In the genomic region with DNA sequence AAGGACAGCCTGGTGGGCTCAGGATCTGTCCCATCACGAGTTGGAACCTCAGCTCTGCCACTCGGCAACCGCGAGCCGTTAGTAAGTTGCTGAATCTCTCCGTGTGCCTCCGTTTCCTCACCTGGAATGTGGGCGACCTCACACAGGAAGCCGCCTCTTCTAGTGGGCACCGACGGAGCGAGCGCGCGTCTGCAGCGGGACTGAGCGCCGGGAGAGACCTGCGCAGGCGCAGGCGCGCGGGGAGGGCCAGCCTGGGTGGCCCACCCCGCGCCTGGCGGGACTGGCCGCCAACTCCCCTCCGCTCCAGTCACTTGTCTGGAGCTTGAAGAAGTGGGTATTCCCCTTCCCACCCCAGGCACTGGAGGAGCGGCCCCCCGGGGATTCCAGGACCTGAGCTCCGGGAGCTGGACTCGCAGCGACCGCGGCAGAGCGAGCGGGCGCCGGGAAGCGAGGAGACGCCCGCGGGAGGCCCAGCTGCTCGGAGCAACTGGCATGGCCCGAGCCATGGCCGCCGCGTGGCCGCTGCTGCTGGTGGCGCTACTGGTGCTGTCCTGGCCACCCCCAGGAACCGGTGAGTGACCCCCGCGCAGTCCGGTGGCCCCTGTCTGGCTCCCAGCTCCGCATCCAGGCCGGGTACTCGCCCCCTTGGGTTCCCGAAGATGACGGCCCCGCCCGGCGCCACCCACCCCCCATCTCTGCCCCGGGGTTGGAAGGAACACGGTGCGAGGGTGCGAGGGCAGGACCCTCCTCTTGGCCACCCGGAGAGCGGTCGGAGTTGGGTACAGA, we compare ENCODE assay signal across 8 cellular contexts. TPM values are rescaled to one million over a fixed set of nuclear protein-coding genes. Genes with fewer than 3 reads are reported as not detected.
DNase-seq lines count a peak whose midpoint lies in the region; ATAC-seq lines count a peak whose summit lies in the region.

A gene with protein sequence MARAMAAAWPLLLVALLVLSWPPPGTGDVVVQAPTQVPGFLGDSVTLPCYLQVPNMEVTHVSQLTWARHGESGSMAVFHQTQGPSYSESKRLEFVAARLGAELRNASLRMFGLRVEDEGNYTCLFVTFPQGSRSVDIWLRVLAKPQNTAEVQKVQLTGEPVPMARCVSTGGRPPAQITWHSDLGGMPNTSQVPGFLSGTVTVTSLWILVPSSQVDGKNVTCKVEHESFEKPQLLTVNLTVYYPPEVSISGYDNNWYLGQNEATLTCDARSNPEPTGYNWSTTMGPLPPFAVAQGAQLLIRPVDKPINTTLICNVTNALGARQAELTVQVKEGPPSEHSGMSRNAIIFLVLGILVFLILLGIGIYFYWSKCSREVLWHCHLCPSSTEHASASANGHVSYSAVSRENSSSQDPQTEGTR (plus strand): TSS at position 306 of the 786 bp plus-strand sequence. CDS start 187 bp downstream, at position 493.

- peak; percentile 33 to 35 for ATAC-seq in activated CD4-positive, CD25-positive, alpha-beta regulatory T cell treated with anti-CD3 and anti-CD28 coated beads, Interleukin-2, amount 50 U/mL, for 24 hours
- ATAC-seq in activated CD8-positive, alpha-beta T cell treated with anti-CD3 and anti-CD28 coated beads, Interleukin-2, amount 10 ng/mL, durations not matched to agents 7 days and 5 days = peak; percentile 80
- ATAC-seq in memory B cell (ENCODE audit: low read depth) = no peak
- no peak for ATAC-seq in GM18511 (IDR thresholded peaks at IDR 0.05; ENCODE audit: unreplicated experiment)

- no peak within 1 kb of the TSS for H3K27ac Mint-ChIP-seq in activated CD8-positive, alpha-beta T cell treated with anti-CD3 and anti-CD28 coated beads, Interleukin-2, amount 10 ng/mL, durations not matched to agents 7 days and 5 days
- no peak within 1 kb of the TSS for H3K27ac Mint-ChIP-seq in memory B cell

- no peaks in the 10 kb centered on the region for H3K36me3 Mint-ChIP-seq in activated CD8-positive, alpha-beta T cell treated with anti-CD3 and anti-CD28 coated beads, Interleukin-2, amount 10 ng/mL, durations not matched to agents 7 days and 5 days (ENCODE audit: low read depth)
- H3K36me3 Mint-ChIP-seq in memory B cell = no peaks in the 10 kb centered on the region

- H3K4me1 Mint-ChIP-seq in activated CD8-positive, alpha-beta T cell treated with anti-CD3 and anti-CD28 coated beads, Interleukin-2, amount 10 ng/mL, durations not matched to agents 7 days and 5 days (ENCODE audit: low read depth) = peaks cover 1% of the 10 kb centered on the region
- no peaks in the 10 kb centered on the region for H3K4me1 Mint-ChIP-seq in memory B cell

- no peaks in the 10 kb centered on the region for H3K9me3 Mint-ChIP-seq in activated CD8-positive, alpha-beta T cell treated with anti-CD3 and anti-CD28 coated beads, Interleukin-2, amount 10 ng/mL, durations not matched to agents 7 days and 5 days (ENCODE audit: insufficient read depth)
- no peaks in the 10 kb centered on the region for H3K9me3 Mint-ChIP-seq in memory B cell

- H3K27me3 Mint-ChIP-seq in activated CD8-positive, alpha-beta T cell treated with anti-CD3 and anti-CD28 coated beads, Interleukin-2, amount 10 ng/mL, durations not matched to agents 7 days and 5 days (ENCODE audit: low read depth) = peaks cover 10% of the 10 kb centered on the region
- H3K27me3 Mint-ChIP-seq in memory B cell = peaks cover 9% of the 10 kb centered on the region

- DNase-seq in activated CD4-positive, CD25-positive, alpha-beta regulatory T cell (lab: John Stamatoyannopoulos, UW) = no peak
- peak; percentile 17 for DNase-seq in NCI-H345 treated with DMSO at 0.1 percent for 48 hours (lab: John Stamatoyannopoulos, UW; ENCODE audit: unreplicated experiment)
- DNase-seq in activated CD8-positive, alpha-beta T cell treated with anti-CD3 and anti-CD28 coated beads, Interleukin-2, amount 10 ng/mL, durations not matched to agents 7 days and 5 days = peak; percentile 50
- peak; percentile 83 for DNase-seq in epidermal melanocyte (ENCODE audit: insufficient read length, low spot score)
- no peak for DNase-seq in memory B cell (ENCODE audit: low spot score in 2 of 2)
- peak; percentile 7 to 24 (median 20) for DNase-seq in stimulated activated CD4-positive, alpha-beta T cell treated with anti-CD3 and anti-CD28 coated beads, TNF-alpha, amount 100 ng/mL, for 48 hours (ENCODE audit: low read depth in 3 of 3)

- POLR2A ChIA-PET in activated CD8-positive, alpha-beta T cell treated with anti-CD3 and anti-CD28 coated beads, Interleukin-2, amount 10 ng/mL, durations not matched to agents 7 days and 5 days (lab: Charles Lee) = interaction anchor here (0.9 kb wide), 1 partner anchor 311 kb away, joined by 3 read pairs; a partner anchor contains a TSS

- CTCF ChIA-PET in activated CD8-positive, alpha-beta T cell treated with anti-CD3 and anti-CD28 coated beads, Interleukin-2, amount 10 ng/mL, durations not matched to agents 7 days and 5 days (lab: Charles Lee) = interaction anchor here (0.6 to 2.3 kb wide), 8 partner anchors 11 to 141 kb away, joined by 3 to 6 read pairs (median 3); no protein-coding TSS in a partner anchor

- H3K4me3 Mint-ChIP-seq in activated CD8-positive, alpha-beta T cell treated with anti-CD3 and anti-CD28 coated beads, Interleukin-2, amount 10 ng/mL, durations not matched to agents 7 days and 5 days = peak within 1 kb of the TSS; percentile 82
- peak within 1 kb of the TSS; percentile 58 for H3K4me3 Mint-ChIP-seq in memory B cell

RNA-seq across cellular contexts. Expression of the gene that starts here (rescaled TPM):
- 1 to 10 TPM; 4.6 to 5.2 TPM for total RNA-seq in activated CD8-positive, alpha-beta T cell treated with anti-CD3 and anti-CD28 coated beads, Interleukin-2, amount 10 ng/mL, durations not matched to agents 7 days and 5 days

Comparison
In these comparisons a context has a peak if more than half of its experiments do, and no peak if none do; other contexts are left out.
1. ATAC-seq: peak in activated CD4-positive, CD25-positive, alpha-beta regulatory T cell treated with anti-CD3 and anti-CD28 coated beads, Interleukin-2, amount 50 U/mL, for 24 hours (2 of 2) and activated CD8-positive, alpha-beta T cell treated with anti-CD3 and anti-CD28 coated beads, Interleukin-2, amount 10 ng/mL, durations not matched to agents 7 days and 5 days (single experiment); none in memory B cell (single experiment) and GM18511 (single experiment).
2. DNase-seq: peak in NCI-H345 treated with DMSO at 0.1 percent for 48 hours (single experiment), activated CD8-positive, alpha-beta T cell treated with anti-CD3 and anti-CD28 coated beads, Interleukin-2, amount 10 ng/mL, durations not matched to agents 7 days and 5 days (single experiment), epidermal melanocyte (single experiment) and stimulated activated CD4-positive, alpha-beta T cell treated with anti-CD3 and anti-CD28 coated beads, TNF-alpha, amount 100 ng/mL, for 48 hours (3 of 3); none in activated CD4-positive, CD25-positive, alpha-beta regulatory T cell (0 of 4) and memory B cell (0 of 2).